Comparison of ENCODE assay signal across 2 cellular contexts in the genomic region with DNA sequence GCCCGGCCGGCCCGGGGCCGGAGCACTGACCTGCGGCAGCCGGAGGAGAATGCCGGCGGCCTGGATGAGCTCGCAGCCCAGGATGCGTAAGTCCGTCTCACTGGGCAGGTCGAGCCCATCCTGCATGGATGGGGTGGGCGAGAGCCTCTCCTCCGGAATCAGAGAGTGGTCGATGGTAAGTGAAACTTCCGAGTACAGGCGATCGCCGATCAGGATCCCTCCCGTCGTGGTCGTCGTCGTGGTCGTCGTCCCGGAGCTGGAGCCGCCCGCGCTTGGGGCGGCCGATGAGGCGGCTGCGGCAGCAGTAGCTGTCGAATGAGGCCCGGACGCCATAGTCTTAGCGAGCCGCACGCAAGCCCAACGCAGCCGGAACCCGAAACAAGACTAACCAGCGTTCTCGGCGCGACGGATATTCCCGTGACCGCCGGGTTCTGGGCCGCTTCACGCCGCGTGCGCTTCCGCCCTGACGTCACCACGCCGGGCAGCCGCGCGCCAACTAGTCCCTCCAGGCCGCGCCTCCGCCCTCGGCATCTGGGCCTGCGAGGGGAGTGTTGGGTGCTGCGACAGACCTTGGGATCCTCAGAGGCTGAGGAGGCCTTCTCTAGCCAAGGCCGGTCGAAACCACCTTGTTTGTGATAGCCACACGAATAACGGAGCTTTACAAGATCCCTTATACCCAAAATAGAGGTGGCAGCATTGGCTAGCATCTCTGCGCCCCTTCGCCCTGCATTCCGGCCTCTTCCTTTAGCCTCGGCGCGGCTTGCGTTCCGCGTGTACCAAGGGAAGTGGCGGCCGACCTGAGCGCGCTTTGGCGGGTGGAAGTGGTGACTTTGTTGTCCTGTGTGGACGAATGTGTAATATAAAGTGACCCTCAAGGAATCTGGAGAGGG.
TF ChIP-seq lines count a peak whose summit lies in the region.

A gene (minus strand): TSS at position 386 of the 890 bp plus-strand sequence. CDS start 53 bp downstream, at position 333.

TF ChIP-seq in IMR-90, 13 proteins besides CTCF, POLR2A, EP300 and RAD21:
- peak; percentile 37 for TF ChIP-seq NFE2L2 (IDR thresholded peaks at IDR 0.05; ENCODE audit: low read depth, low read length)
- no peak for TF ChIP-seq RCOR1 (IDR thresholded peaks at IDR 0.05; ENCODE audit: insufficient replicate concordance, low read length)
- TF ChIP-seq MAFK (IDR thresholded peaks at IDR 0.05; ENCODE audit: low read depth, low read length): no peak
- no peak for TF ChIP-seq RFX5 (IDR thresholded peaks at IDR 0.05; ENCODE audit: low read depth, low read length)
- TF ChIP-seq MXI1 (IDR thresholded peaks at IDR 0.05; ENCODE audit: borderline replicate concordance, low read depth, low read length): peak; percentile 76
- peak; percentile 89 for TF ChIP-seq CHD1 (IDR thresholded peaks at IDR 0.05; ENCODE audit: low read depth, low read length)
- 0 out of 2 replicates have a peak, but pooled peaks have one; percentile 23 for TF ChIP-seq CEBPB (IDR thresholded peaks at IDR 0.05; ENCODE audit: low read depth, low read length)
- TF ChIP-seq, protein P1, sequence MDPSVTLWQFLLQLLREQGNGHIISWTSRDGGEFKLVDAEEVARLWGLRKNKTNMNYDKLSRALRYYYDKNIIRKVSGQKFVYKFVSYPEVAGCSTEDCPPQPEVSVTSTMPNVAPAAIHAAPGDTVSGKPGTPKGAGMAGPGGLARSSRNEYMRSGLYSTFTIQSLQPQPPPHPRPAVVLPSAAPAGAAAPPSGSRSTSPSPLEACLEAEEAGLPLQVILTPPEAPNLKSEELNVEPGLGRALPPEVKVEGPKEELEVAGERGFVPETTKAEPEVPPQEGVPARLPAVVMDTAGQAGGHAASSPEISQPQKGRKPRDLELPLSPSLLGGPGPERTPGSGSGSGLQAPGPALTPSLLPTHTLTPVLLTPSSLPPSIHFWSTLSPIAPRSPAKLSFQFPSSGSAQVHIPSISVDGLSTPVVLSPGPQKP (IDR thresholded peaks at IDR 0.05; ENCODE audit: borderline replicate concordance, low read depth, low read length): 0 out of 2 replicates have a peak, but pooled peaks have one; percentile 47
- TF ChIP-seq FOS (IDR thresholded peaks at IDR 0.05; ENCODE audit: low read depth, low read length): peak; percentile 42; the same call in 1 of the 2 replicates
- peak; percentile 23; the same call in 1 of the 2 replicates for TF ChIP-seq SMC3 (IDR thresholded peaks at IDR 0.05; ENCODE audit: low read depth, low read length)
- TF ChIP-seq, protein P2, sequence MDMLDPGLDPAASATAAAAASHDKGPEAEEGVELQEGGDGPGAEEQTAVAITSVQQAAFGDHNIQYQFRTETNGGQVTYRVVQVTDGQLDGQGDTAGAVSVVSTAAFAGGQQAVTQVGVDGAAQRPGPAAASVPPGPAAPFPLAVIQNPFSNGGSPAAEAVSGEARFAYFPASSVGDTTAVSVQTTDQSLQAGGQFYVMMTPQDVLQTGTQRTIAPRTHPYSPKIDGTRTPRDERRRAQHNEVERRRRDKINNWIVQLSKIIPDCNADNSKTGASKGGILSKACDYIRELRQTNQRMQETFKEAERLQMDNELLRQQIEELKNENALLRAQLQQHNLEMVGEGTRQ (IDR thresholded peaks at IDR 0.05; ENCODE audit: low read depth, low read length): peak; percentile 62; the same call in 1 of the 2 replicates
- peak; percentile 93 for TF ChIP-seq BHLHE40 (IDR thresholded peaks at IDR 0.05; ENCODE audit: low read depth, low read length)
- TF ChIP-seq MAZ (IDR thresholded peaks at IDR 0.05; ENCODE audit: borderline replicate concordance, low read depth, low read length): peak; percentile 53; the same call in 1 of the 2 replicates
TF ChIP-seq in IMR-90: peak in this region for 10.

TF ChIP-seq in endothelial cell of umbilical vein, 7 proteins besides CTCF, POLR2A, EP300 and RAD21:
- TF ChIP-seq EZH2 (IDR thresholded peaks at IDR 0.05; ENCODE audit: borderline replicate concordance, low read depth, low read length, severe bottlenecking) (no peak), GATA2 (IDR thresholded peaks at IDR 0.05; ENCODE audit: insufficient read depth, insufficient read length, low read depth, low read length) (no peak), FOS (IDR thresholded peaks at IDR 0.05; ENCODE audit: borderline replicate concordance, insufficient read depth, low read length) (no peak), JUN (IDR thresholded peaks at IDR 0.05; ENCODE audit: borderline replicate concordance, insufficient read depth, insufficient read length, low read depth) (peak; percentile 33), MYC (IDR thresholded peaks at IDR 0.05; ENCODE audit: low read depth, low read length) (peak; percentile 69), POLR2AphosphoS5 (IDR thresholded peaks at IDR 0.05; ENCODE audit: insufficient read depth, low read depth, low read length) (peak; percentile 99)
- TF ChIP-seq, protein P3, sequence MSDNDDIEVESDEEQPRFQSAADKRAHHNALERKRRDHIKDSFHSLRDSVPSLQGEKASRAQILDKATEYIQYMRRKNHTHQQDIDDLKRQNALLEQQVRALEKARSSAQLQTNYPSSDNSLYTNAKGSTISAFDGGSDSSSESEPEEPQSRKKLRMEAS (IDR thresholded peaks at IDR 0.05; ENCODE audit: insufficient read depth, insufficient read length): no peak
